In genomic region chr5:131265318-131265803, GRCh38 we compare ENCODE assay signal across 8 cellular contexts.
DNase-seq lines count a peak whose midpoint lies in the region; TF ChIP-seq lines count a peak whose summit lies in the region.

No MANE protein-coding gene starts in this region.

- TF ChIP-seq CTCF in HEK293 (tag by site-specific recombination; IDR thresholded peaks at IDR 0.05), result 0 out of 2 replicates have a peak, but pooled peaks have one; percentile 14
- peak; percentile 37 for TF ChIP-seq CTCF in astrocyte of the spinal cord (IDR thresholded peaks at IDR 0.05; ENCODE audit: low read depth, low read length)

- H3K36me3 Mint-ChIP-seq in activated T-cell treated with anti-CD3 and anti-CD28 coated beads, Interleukin-2, amount 50 U/mL, for 24 hours (ENCODE audit: low read depth), result peaks cover 53% of the 10 kb centered on the region

- H3K4me1 ChIP-seq in HEK293 (ENCODE audit: control insufficient read depth, insufficient read depth, low read length), result no peaks in the 10 kb centered on the region; the same call in 1 of the 2 replicates

- peak overlapping the region; percentile 83 for H3K4me3 Mint-ChIP-seq in activated T-cell treated with anti-CD3 and anti-CD28 coated beads, Interleukin-2, amount 50 U/mL, for 24 hours

- no peaks in the 10 kb centered on the region for H3K9me3 Mint-ChIP-seq in activated T-cell treated with anti-CD3 and anti-CD28 coated beads, Interleukin-2, amount 50 U/mL, for 24 hours

- peak overlapping the region; percentile 98 for H3K4me3 ChIP-seq in HEK293 (ENCODE audit: low read depth, low read length)
- peak overlapping the region; percentile 78 for H3K4me3 ChIP-seq in astrocyte of the spinal cord (ENCODE audit: low read depth, low read length)

- no peak for DNase-seq in activated T-cell treated with anti-CD3 and anti-CD28 coated beads, Interleukin-2, amount 50 U/mL, for 24 hours
- DNase-seq in activated T-cell treated with anti-CD3 and anti-CD28 coated beads, Interleukin-2, amount 50 U/mL, for 1 hour, result no peak
- DNase-seq in NAMALWA (ENCODE audit: low spot score) (peak; percentile 83), astrocyte of the spinal cord (ENCODE audit: low read depth, low spot score) (peak; percentile 27), medulla oblongata (ENCODE audit: extremely low spot score) (peak; percentile 60), NCI-H2029 treated with DMSO at 0.1 percent for 48 hours (lab: John Stamatoyannopoulos, UW) (no peak), amygdala (lab: John Stamatoyannopoulos, UW) (no peak)

- H3K27me3 Mint-ChIP-seq in activated T-cell treated with anti-CD3 and anti-CD28 coated beads, Interleukin-2, amount 50 U/mL, for 24 hours, result no peaks in the 10 kb centered on the region

- H3K4me1 Mint-ChIP-seq in activated T-cell treated with anti-CD3 and anti-CD28 coated beads, Interleukin-2, amount 50 U/mL, for 24 hours (ENCODE audit: low read depth), result peaks cover 56% of the 10 kb centered on the region

- CTCF ChIA-PET in HEK293 (lab: Yijun Ruan, JAX), result interaction anchor here (0.6 to 2.9 kb wide), 10 partner anchors 12 to 915 kb away, joined by 3 to 18 read pairs (median 3); no protein-coding TSS in a partner anchor

- peak overlapping the region; percentile 93 for H3K27ac Mint-ChIP-seq in activated T-cell treated with anti-CD3 and anti-CD28 coated beads, Interleukin-2, amount 50 U/mL, for 24 hours

- in situ Hi-C loops in astrocyte of the spinal cord (cut with HindIII; ENCODE audit: low sequenced_read_pairs), result no loop called here

- H3K9me3 ChIP-seq in HEK293 (ENCODE audit: control insufficient read depth, insufficient read depth, low read depth, low read length), result no peaks in the 10 kb centered on the region

- H3K27ac ChIP-seq in HEK293 (ENCODE audit: extremely low read depth, low read depth, low read length), result no peak overlapping the region

- POLR2A ChIA-PET in HEK293 (lab: Yijun Ruan, JAX), result interaction anchor here (0.5 to 3.2 kb wide), 4 partner anchors 10 to 120 kb away, joined by 3 to 22 read pairs (median 6); partner anchors contain the start of gene HINT1

- H3K36me3 ChIP-seq in HEK293 (ENCODE audit: control insufficient read depth in 2 of 2, insufficient read depth in 1 of 2, low read length in 2 of 2), result no peaks in the 10 kb centered on the region; a peak in 1 of 3 replicates

TF ChIP-seq in HEK293, 187 proteins besides CTCF, POLR2A, EP300 and RAD21 (continues in another document):
- TF ChIP-seq ZNF658 (tag by site-specific recombination; IDR thresholded peaks at IDR 0.05) (no peak), ZNF580 (tag by site-specific recombination; IDR thresholded peaks at IDR 0.05) (no peak), ZNF26 (tag by site-specific recombination; IDR thresholded peaks at IDR 0.05) (no peak), FEZF1 (tag by site-specific recombination; IDR thresholded peaks at IDR 0.05) (no peak), ZNF449 (tag by site-specific recombination; IDR thresholded peaks at IDR 0.05) (no peak), HOXA7 (CRISPR knock-in tag; IDR thresholded peaks at IDR 0.05; ENCODE audit: borderline replicate concordance) (no peak), PRDM10 (tag by site-specific recombination; IDR thresholded peaks at IDR 0.05) (peak; percentile 66), PRDM6 (tag by site-specific recombination; IDR thresholded peaks at IDR 0.05) (0 out of 2 replicates have a peak, but pooled peaks have one; percentile 20), KLF8 (tag by site-specific recombination; IDR thresholded peaks at IDR 0.05) (no peak), ZNF366 (tag by site-specific recombination; conservative IDR thresholded peaks at IDR 0.05) (0 out of 2 replicates have a peak, but pooled peaks have one; percentile 30), PRDM1 (tag by site-specific recombination; IDR thresholded peaks at IDR 0.05) (0 out of 2 replicates have a peak, but pooled peaks have one; percentile 20), ZNF292 (tag by site-specific recombination; IDR thresholded peaks at IDR 0.05; ENCODE audit: borderline replicate concordance, low read depth) (no peak)

Comparison
In these comparisons a context has a peak if more than half of its experiments do, and no peak if none do; other contexts are left out.
1. DNase-seq: peak in NAMALWA (single experiment), astrocyte of the spinal cord (single experiment) and medulla oblongata (single experiment); none in activated T-cell treated with anti-CD3 and anti-CD28 coated beads, Interleukin-2, amount 50 U/mL, for 24 hours (single experiment), activated T-cell treated with anti-CD3 and anti-CD28 coated beads, Interleukin-2, amount 50 U/mL, for 1 hour (single experiment), NCI-H2029 treated with DMSO at 0.1 percent for 48 hours (single experiment) and amygdala (0 of 56).